1 cellular context compared by ENCODE assay signal in the genomic region with DNA sequence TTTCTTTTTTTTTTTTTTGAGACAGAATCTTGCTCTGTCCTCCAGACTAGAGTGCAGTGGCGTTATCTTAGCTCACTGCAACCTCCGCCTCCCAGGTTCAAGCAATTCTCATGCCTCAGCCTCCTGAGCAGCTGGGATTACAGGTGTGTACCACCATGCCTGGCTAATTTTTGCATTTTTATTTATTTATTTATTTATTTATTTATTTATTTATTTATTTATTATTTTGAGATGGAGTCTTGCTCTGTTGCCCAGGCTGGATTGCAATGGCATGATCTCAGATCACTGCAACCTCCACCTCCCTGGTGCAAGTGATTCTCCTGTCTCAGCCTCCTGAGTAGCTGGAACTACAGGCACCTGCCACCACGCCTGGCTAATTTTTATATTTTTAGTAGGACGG. TPM values are rescaled to one million over a fixed set of nuclear protein-coding genes. Genes with fewer than 3 reads are reported as not detected.
"Had no signal": no experiment of that assay in that cellular context is flagged by ENCODE, and none has a peak within 500 bp of the region (broad histone marks: within the 10 kb centered on the region; RNA-seq: fewer than 3 reads in every experiment).

No MANE protein-coding gene starts in this region.

RNA-seq across cellular contexts. Expression of a gene that starts 54.6 kb away (rescaled TPM):
- total RNA-seq: H4 had no signal
